In genomic region chr19:49490287-49491029, GRCh38 we compare ENCODE assay signal across 4 cellular contexts. TPM values are rescaled to one million over a fixed set of nuclear protein-coding genes. Genes with fewer than 3 reads are reported as not detected.
DNase-seq lines count a peak whose midpoint lies in the region; ATAC-seq and TF ChIP-seq lines count a peak whose summit lies in the region.

No MANE protein-coding gene starts in this region.

- intact Hi-C loops in activated CD4-positive, alpha-beta T cell treated with anti-CD3 and anti-CD28 coated beads for 36 hours (cut with DNase I, micrococcal nuclease) = no loop called here
- intact Hi-C loops in spleen (cut with DNase I; ENCODE audit: low total_unique reads) = no loop called here

- peak; percentile 39 for DNase-seq in activated CD4-positive, alpha-beta T cell treated with anti-CD3 and anti-CD28 coated beads for 36 hours
- no peak for DNase-seq in activated CD4-positive, alpha-beta T cell treated with anti-CD3 and anti-CD28 coated beads for 1 hour
- no peak for DNase-seq in spleen

- H3K27ac ChIP-seq in spleen = peak overlapping the region in 6 of 8 donors; percentile 40 to 96 (median 93)

- H3K4me3 ChIP-seq in spleen = peak overlapping the region in 6 of 8 donors; percentile 76 to 96 (median 88)

- POLR2A ChIA-PET in activated CD4-positive, alpha-beta T cell treated with anti-CD3 and anti-CD28 coated beads for 36 hours (lab: Charles Lee) = interaction anchor here (0.6 kb wide), 1 partner anchor 61 kb away, joined by 4 read pairs; no protein-coding TSS in a partner anchor

- peaks cover 21 to 74% (median 58%) of the 10 kb centered on the region in 6 donors for H3K4me1 ChIP-seq in spleen

- no peak for TF ChIP-seq POLR2A in spleen (IDR thresholded peaks at IDR 0.05)

- H3K9me3 ChIP-seq in spleen = no peaks in the 10 kb centered on the region

- peak overlapping the region; percentile 99 for H3K4me3 Mint-ChIP-seq in activated CD4-positive, alpha-beta T cell treated with anti-CD3 and anti-CD28 coated beads for 36 hours

- H3K36me3 ChIP-seq in spleen = peaks cover 2 to 60% (median 42%) of the 10 kb centered on the region in 6 donors

- H3K27me3 ChIP-seq in spleen (replicated peaks in 1 of 7) = no peaks in the 10 kb centered on the region

- H3K4me1 Mint-ChIP-seq in activated CD4-positive, alpha-beta T cell treated with anti-CD3 and anti-CD28 coated beads for 36 hours = peaks cover 34% of the 10 kb centered on the region

- no peaks in the 10 kb centered on the region for H3K9me3 Mint-ChIP-seq in activated CD4-positive, alpha-beta T cell treated with anti-CD3 and anti-CD28 coated beads for 36 hours (ENCODE audit: low read depth)

- no peak for ATAC-seq in activated CD4-positive, alpha-beta T cell treated with anti-CD3 and anti-CD28 coated beads for 36 hours
- no peak for ATAC-seq in HG02642 (IDR thresholded peaks at IDR 0.05; ENCODE audit: poor library complexity, unreplicated experiment)

- TF ChIP-seq CTCF in spleen (IDR thresholded peaks at IDR 0.05 in 8 of 11, conservative IDR thresholded peaks at IDR 0.05 in 3 of 11) = no peak

- H3K27me3 Mint-ChIP-seq in activated CD4-positive, alpha-beta T cell treated with anti-CD3 and anti-CD28 coated beads for 36 hours = no peaks in the 10 kb centered on the region

- CTCF ChIA-PET in activated CD4-positive, alpha-beta T cell treated with anti-CD3 and anti-CD28 coated beads for 36 hours (lab: Charles Lee) = no interaction called here

- peak overlapping the region; percentile 97 for H3K27ac Mint-ChIP-seq in activated CD4-positive, alpha-beta T cell treated with anti-CD3 and anti-CD28 coated beads for 36 hours

- 72 to 87% (median 85%) methylated on average over 23 to 27 of the region's 27 CpGs for WGBS in spleen, 5 donors

- peaks cover 66% of the 10 kb centered on the region for H3K36me3 Mint-ChIP-seq in activated CD4-positive, alpha-beta T cell treated with anti-CD3 and anti-CD28 coated beads for 36 hours (ENCODE audit: low read depth)

RNA-seq across cellular contexts. Expression of gene RPL13A, which starts 3.0 kb away (rescaled TPM):
- total RNA-seq in activated CD4-positive, alpha-beta T cell treated with anti-CD3 and anti-CD28 coated beads for 36 hours = 1,000 to 10,000 TPM; 3,861 to 3,967 TPM
- total RNA-seq in spleen = 1,000 to 10,000 TPM; 2,521 to 3,132 (median 2,768) TPM
- polyA plus RNA-seq in spleen = 1,000 to 10,000 TPM; 6,561 to 7,408 (median 7,261) TPM

RNA-seq across cellular contexts. Expression of gene RPS11, which starts 5.8 kb away (rescaled TPM):
- 1,000 to 10,000 TPM; 2,778 to 3,370 TPM for total RNA-seq in activated CD4-positive, alpha-beta T cell treated with anti-CD3 and anti-CD28 coated beads for 36 hours
- total RNA-seq in spleen = 1,000 to 10,000 TPM; 1,555 to 3,509 (median 2,434) TPM
- over 10,000 TPM in 2 of 3 donors, 1,000 to 10,000 TPM in 1; 8,326 to 12,835 (median 11,104) TPM for polyA plus RNA-seq in spleen

RNA-seq across cellular contexts. Expression of gene FLT3LG, which starts 16.4 kb away (rescaled TPM):
- 10 to 100 TPM; 38.6 to 43.2 TPM for total RNA-seq in activated CD4-positive, alpha-beta T cell treated with anti-CD3 and anti-CD28 coated beads for 36 hours
- total RNA-seq in spleen = 10 to 100 TPM; 11.2 to 32.8 (median 24.1) TPM
- polyA plus RNA-seq in spleen = 10 to 100 TPM; 16.4 to 26.4 (median 19.9) TPM

RNA-seq across cellular contexts. Expression of gene FCGRT, which starts 22.0 kb away (rescaled TPM):
- 10 to 100 TPM; 16.3 to 18.1 TPM for total RNA-seq in activated CD4-positive, alpha-beta T cell treated with anti-CD3 and anti-CD28 coated beads for 36 hours
- 100 to 1,000 TPM; 273 to 616 (median 435) TPM for total RNA-seq in spleen
- 100 to 1,000 TPM; 144 to 364 (median 279) TPM for polyA plus RNA-seq in spleen

RNA-seq across cellular contexts. Expression of gene RCN3, which starts 37.3 kb away (rescaled TPM):
- 10 to 100 TPM; 10.9 to 13.5 TPM for total RNA-seq in activated CD4-positive, alpha-beta T cell treated with anti-CD3 and anti-CD28 coated beads for 36 hours
- 10 to 100 TPM; 18.9 to 44.2 (median 42.8) TPM for total RNA-seq in spleen
- 10 to 100 TPM; 25.0 to 99.2 (median 89.9) TPM for polyA plus RNA-seq in spleen
